ENCODE assay signal across 1 cellular context in genomic region chr4:80026080-80026479, GRCh38.
TF ChIP-seq lines count a peak whose summit lies in the region.

No MANE protein-coding gene starts in this region.

TF ChIP-seq in endothelial cell of umbilical vein, 7 proteins besides CTCF, POLR2A, EP300 and RAD21:
- TF ChIP-seq MAX (IDR thresholded peaks at IDR 0.05; ENCODE audit: insufficient read depth, insufficient read length) (no peak), POLR2AphosphoS5 (IDR thresholded peaks at IDR 0.05; ENCODE audit: insufficient read depth, low read depth, low read length) (no peak), GATA2 (IDR thresholded peaks at IDR 0.05; ENCODE audit: insufficient read depth, insufficient read length, low read depth, low read length) (no peak), JUN (IDR thresholded peaks at IDR 0.05; ENCODE audit: borderline replicate concordance, insufficient read depth, insufficient read length, low read depth) (no peak), FOS (IDR thresholded peaks at IDR 0.05; ENCODE audit: borderline replicate concordance, insufficient read depth, low read length) (no peak), MYC (IDR thresholded peaks at IDR 0.05; ENCODE audit: low read depth, low read length) (no peak), EZH2 (IDR thresholded peaks at IDR 0.05; ENCODE audit: borderline replicate concordance, low read depth, low read length, severe bottlenecking) (no peak)
